Comparison of ENCODE assay signal across 21 cellular contexts in the genomic region with DNA sequence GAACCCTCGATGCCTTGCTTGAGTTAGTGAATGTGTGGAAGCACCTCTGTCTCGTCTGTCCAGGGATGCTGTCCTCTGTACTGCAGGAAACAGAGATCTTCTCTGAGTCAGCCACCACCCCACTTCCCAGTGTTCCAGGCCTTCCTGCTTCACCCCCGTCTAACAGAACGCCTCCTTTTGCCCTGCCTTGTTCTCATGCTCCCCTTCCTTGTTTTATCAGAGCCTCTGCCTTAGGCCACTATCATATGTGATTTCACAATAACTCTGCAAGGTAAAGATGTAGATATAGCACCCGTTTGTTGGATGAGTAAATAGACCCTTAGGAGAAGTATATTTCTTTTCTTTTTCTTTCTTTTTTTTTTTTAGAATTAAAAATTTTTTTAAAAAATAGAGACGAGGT.
DNase-seq lines count a peak whose midpoint lies in the region; ATAC-seq, FAIRE-seq and TF ChIP-seq lines count a peak whose summit lies in the region.
"Had no signal": no experiment of that assay in that cellular context is flagged by ENCODE, and none has a peak within 500 bp of the region (broad histone marks: within the 10 kb centered on the region; RNA-seq: fewer than 3 reads in every experiment).

No MANE protein-coding gene starts in this region.

- H3K27me3 ChIP-seq in foreskin keratinocyte: no peaks in the 10 kb centered on the region
- H3K27me3 ChIP-seq: ovary had no signal

- no peak for ATAC-seq in stimulated activated naive CD8-positive, alpha-beta T cell treated with anti-CD3 and anti-CD28 coated beads, Interleukin-15, Interleukin-2, amounts not matched to agents 100 U/mL and 50 U/mL, for 24 hours
- no peak for ATAC-seq in activated CD8-positive, alpha-beta T cell treated with anti-CD3 and anti-CD28 coated beads for 36 hours
- ATAC-seq in foreskin keratinocyte: peak; percentile 68
- ATAC-seq in HG03280 (IDR thresholded peaks at IDR 0.05; ENCODE audit: unreplicated experiment): no peak
- no peak for ATAC-seq in sciatic nerve
- ATAC-seq: activated CD4-positive, CD25-positive, alpha-beta regulatory T cell treated with anti-CD3 and anti-CD28 coated beads, Interleukin-2, amount 50 U/mL, for 24 hours; left colon; mucosa of descending colon had no signal

- no peak overlapping the region for H3K9ac ChIP-seq in kidney (ENCODE audit: low read length in 2 of 2)

- H3K36me3 ChIP-seq in kidney (ENCODE audit: control insufficient read depth in 1 of 2, insufficient read depth in 2 of 2, low read length in 2 of 2): no peaks in the 10 kb centered on the region
- H3K36me3 ChIP-seq: ovary, thoracic aorta had no signal

- no peak overlapping the region for H3K4me3 ChIP-seq in kidney (ENCODE audit: low read length in 2 of 2)
- H3K4me3 ChIP-seq: mucosa of descending colon, ovary, smooth muscle cell, thoracic aorta had no signal

- H3K27ac ChIP-seq in foreskin keratinocyte (no peak overlapping the region), kidney (ENCODE audit: low read depth in 2 of 2, low read length in 2 of 2) (no peak overlapping the region)
- H3K27ac ChIP-seq: ovary had no signal

- peaks cover 13% of the 10 kb centered on the region for H3K9me3 Mint-ChIP-seq in stimulated activated naive CD8-positive, alpha-beta T cell treated with anti-CD3 and anti-CD28 coated beads, Interleukin-15, Interleukin-2, amounts not matched to agents 100 ng/mL and 50 ng/mL, for 24 hours
- H3K9me3 Mint-ChIP-seq in activated CD8-positive, alpha-beta T cell treated with anti-CD3 and anti-CD28 coated beads for 36 hours: peaks cover 12% of the 10 kb centered on the region
- H3K9me3 Mint-ChIP-seq: central memory CD8-positive, alpha-beta T cell had no signal

- H3K27me3 Mint-ChIP-seq in stimulated activated naive CD8-positive, alpha-beta T cell treated with anti-CD3 and anti-CD28 coated beads, Interleukin-15, Interleukin-2, amounts not matched to agents 100 ng/mL and 50 ng/mL, for 24 hours: no peaks in the 10 kb centered on the region
- no peaks in the 10 kb centered on the region for H3K27me3 Mint-ChIP-seq in activated CD8-positive, alpha-beta T cell treated with anti-CD3 and anti-CD28 coated beads for 36 hours
- H3K27me3 Mint-ChIP-seq: central memory CD8-positive, alpha-beta T cell had no signal

- H3K4me3 Mint-ChIP-seq in stimulated activated naive CD8-positive, alpha-beta T cell treated with anti-CD3 and anti-CD28 coated beads, Interleukin-15, Interleukin-2, amounts not matched to agents 100 ng/mL and 50 ng/mL, for 24 hours: no peak overlapping the region
- H3K4me3 Mint-ChIP-seq in activated CD8-positive, alpha-beta T cell treated with anti-CD3 and anti-CD28 coated beads for 36 hours: no peak overlapping the region
- H3K4me3 Mint-ChIP-seq: central memory CD8-positive, alpha-beta T cell had no signal

- intact Hi-C loops in activated CD8-positive, alpha-beta T cell treated with anti-CD3 and anti-CD28 coated beads for 36 hours (cut with micrococcal nuclease): no loop called here
- intact Hi-C loops in kidney (cut with DNase I) (no loop called here), sciatic nerve (cut with DNase I) (no loop called here)

- FAIRE-seq in kidney (lab: Jason Lieb, UNC): no peak
- FAIRE-seq: GM19239 had no signal

- H3K4me1 ChIP-seq in foreskin keratinocyte (peaks cover 21% of the 10 kb centered on the region), kidney (ENCODE audit: control insufficient read depth in 1 of 2, insufficient read depth in 1 of 2, low read depth in 1 of 2, low read length in 2 of 2) (no peaks in the 10 kb centered on the region)

- DNase-seq in stimulated activated naive CD8-positive, alpha-beta T cell treated with anti-CD3 and anti-CD28 coated beads, Interleukin-15, Interleukin-2, amounts not matched to agents 100 U/mL and 50 U/mL, for 24 hours: no peak
- DNase-seq in activated CD8-positive, alpha-beta T cell treated with anti-CD3 and anti-CD28 coated beads for 36 hours: no peak
- DNase-seq in foreskin keratinocyte (peak in 1 of 2 donors; percentile 39), kidney (no peak), sciatic nerve (ENCODE audit: low spot score) (no peak)
- DNase-seq: AML-193, amniotic stem cell, COR-L47, left colon, mucosa of descending colon, NCI-H2029, NCI-H510A treated with DMSO at 0.1 percent for 48 hours, ovary, Right ventricle myocardium superior had no signal

- no peak for TF ChIP-seq CTCF in activated CD8-positive, alpha-beta T cell treated with anti-CD3 and anti-CD28 coated beads for 36 hours (IDR thresholded peaks at IDR 0.05)
- TF ChIP-seq CTCF in foreskin keratinocyte (conservative IDR thresholded peaks at IDR 0.05) (no peak), kidney (IDR thresholded peaks at IDR 0.05; ENCODE audit: borderline replicate concordance, extremely low read depth, insufficient read depth) (no peak)

- peak overlapping the region; percentile 95 for H3K27ac Mint-ChIP-seq in stimulated activated naive CD8-positive, alpha-beta T cell treated with anti-CD3 and anti-CD28 coated beads, Interleukin-15, Interleukin-2, amounts not matched to agents 100 ng/mL and 50 ng/mL, for 24 hours
- H3K27ac Mint-ChIP-seq in activated CD8-positive, alpha-beta T cell treated with anti-CD3 and anti-CD28 coated beads for 36 hours: peak overlapping the region; percentile 16

- H3K36me3 Mint-ChIP-seq in stimulated activated naive CD8-positive, alpha-beta T cell treated with anti-CD3 and anti-CD28 coated beads, Interleukin-15, Interleukin-2, amounts not matched to agents 100 ng/mL and 50 ng/mL, for 24 hours (ENCODE audit: low read depth): peaks cover 40% of the 10 kb centered on the region
- H3K36me3 Mint-ChIP-seq in activated CD8-positive, alpha-beta T cell treated with anti-CD3 and anti-CD28 coated beads for 36 hours (ENCODE audit: low read depth): peaks cover 23% of the 10 kb centered on the region

- no peaks in the 10 kb centered on the region for H3K9me3 ChIP-seq in kidney (ENCODE audit: control insufficient read depth in 1 of 2, low read length in 2 of 2)
- H3K9me3 ChIP-seq: mucosa of descending colon, ovary, thoracic aorta had no signal

- POLR2A ChIA-PET in activated CD8-positive, alpha-beta T cell treated with anti-CD3 and anti-CD28 coated beads for 36 hours (lab: Charles Lee): no interaction called here

- peaks cover 84% of the 10 kb centered on the region for H3K4me1 Mint-ChIP-seq in stimulated activated naive CD8-positive, alpha-beta T cell treated with anti-CD3 and anti-CD28 coated beads, Interleukin-15, Interleukin-2, amounts not matched to agents 100 ng/mL and 50 ng/mL, for 24 hours (ENCODE audit: low read depth)
- peaks cover 73% of the 10 kb centered on the region for H3K4me1 Mint-ChIP-seq in activated CD8-positive, alpha-beta T cell treated with anti-CD3 and anti-CD28 coated beads for 36 hours (ENCODE audit: low read depth)

- CTCF ChIA-PET in activated CD8-positive, alpha-beta T cell treated with anti-CD3 and anti-CD28 coated beads for 36 hours (lab: Charles Lee): interaction anchor here (1.5 kb wide), 1 partner anchor 14 kb away, joined by 13 read pairs; no protein-coding TSS in a partner anchor
